Comparison of ENCODE assay signal across 34 cellular contexts in genomic region chr7:8549043-8549442, GRCh38.
A peak's percentile ranks its signal among the peaks of the same experiment; 100 is the strongest.
DNase-seq lines count a peak whose midpoint lies in the region; ATAC-seq and TF ChIP-seq lines count a peak whose summit lies in the region.
"Had no signal": no experiment of that assay in that cellular context is flagged by ENCODE, and none has a peak within 500 bp of the region (broad histone marks: within the 10 kb centered on the region; RNA-seq: fewer than 3 reads in every experiment).

No MANE protein-coding gene starts in this region.

- H3K27ac ChIP-seq in SK-N-SH (ENCODE audit: low read depth in 2 of 2, low read length in 1 of 2): peak overlapping the region in 1 of 2 experiments; percentile 16; a peak in 2 of 4 replicates
- H3K27ac ChIP-seq: 22Rv1; A549; BLaER1; BLaER1 treated with 17β-estradiol and CSF1 and Interleukin-3, amounts not matched to agents 10 nM and 100 nM; C4-2B had no signal

- H3K4me3 ChIP-seq in BE2C (ENCODE audit: low read depth, low read length) (peak overlapping the region; percentile 11; the same call in 1 of the 2 replicates), SK-N-SH (ENCODE audit: low read depth in 2 of 2, low read length in 1 of 2) (no peak overlapping the region), foreskin fibroblast (ENCODE audit: low read depth in 1 of 2, low read length in 2 of 2) (no peak overlapping the region)
- H3K4me3 ChIP-seq: A549; BLaER1; BLaER1 treated with 17β-estradiol and CSF1 and Interleukin-3, amounts not matched to agents 10 nM and 100 nM had no signal

- DNase-seq in BE2C (peak; percentile 19), SK-N-DZ (ENCODE audit: low spot score) (peak; percentile 72), SK-N-SH (no peak), NCI-H510A treated with DMSO at 0.1 percent for 48 hours (lab: John Stamatoyannopoulos, UW) (no peak), foreskin fibroblast (no peak)
- no peak for DNase-seq in activated T-cell treated with anti-CD3 and anti-CD28 coated beads, Interleukin-2, amount 50 U/mL, for 24 hours
- no peak for DNase-seq in effector memory CD8-positive, alpha-beta T cell
- DNase-seq: 8988T; ACHN; AML-193; C1 segment of cervical spinal cord; Caco-2; Calu3; CD4-positive, alpha-beta memory T cell; CD4-positive, alpha-beta T cell; CD4-positive, CD25-positive, alpha-beta regulatory T cell; CD8-positive, alpha-beta memory T cell; CD8-positive, alpha-beta T cell; COR-L47; DMS 273 treated with DMSO at 0.1 percent for 48 hours; DMS153; DMS53; DMS79; DMS79 treated with DMSO at 0.1 percent for 48 hours; DND-41; EL had no signal

- H2AFZ ChIP-seq in SK-N-SH (ENCODE audit: low read depth): no peak overlapping the region

- H3K27me3 ChIP-seq in BE2C: no peaks in the 10 kb centered on the region
- no peaks in the 10 kb centered on the region for H3K27me3 ChIP-seq in SK-N-SH (ENCODE audit: insufficient read depth)
- H3K27me3 ChIP-seq: BLaER1; BLaER1 treated with 17β-estradiol and CSF1 and Interleukin-3, amounts not matched to agents 10 nM and 100 nM had no signal

- no peaks in the 10 kb centered on the region for H3K9me2 ChIP-seq in SK-N-SH

- 5% methylated on average over 3 of the region's 3 CpGs for WGBS in SK-N-SH (ENCODE audit: low lambda C conversion rate)

- no peak overlapping the region for H3K9ac ChIP-seq in SK-N-SH
- H3K9ac ChIP-seq: BLaER1; BLaER1 treated with 17β-estradiol and CSF1 and Interleukin-3, amounts not matched to agents 10 nM and 100 nM had no signal

- no peak overlapping the region for H3K4me2 ChIP-seq in SK-N-SH
- H3K4me2 ChIP-seq: A549; BLaER1; BLaER1 treated with 17β-estradiol and CSF1 and Interleukin-3, amounts not matched to agents 10 nM and 100 nM had no signal

- CTCF ChIA-PET in SK-N-SH (lab: Yijun Ruan, JAX): interaction anchor here (1.2 to 3.3 kb wide), 3 partner anchors 11 to 13 kb away, joined by 3 to 10 read pairs (median 4); no protein-coding TSS in a partner anchor

- TF ChIP-seq CTCF in BE2C (IDR thresholded peaks at IDR 0.05; ENCODE audit: low read depth, low read length): no peak
- no peak for TF ChIP-seq CTCF in SK-N-SH (IDR thresholded peaks at IDR 0.05)
- TF ChIP-seq CTCF in foreskin fibroblast (IDR thresholded peaks at IDR 0.05; ENCODE audit: low read depth, low read length): no peak

- H3K79me2 ChIP-seq in SK-N-SH (ENCODE audit: insufficient read depth): no peaks in the 10 kb centered on the region

- POLR2A ChIA-PET in SK-N-SH (lab: Yijun Ruan, JAX): no interaction called here

- H3K4me3 Mint-ChIP-seq in activated T-cell treated with anti-CD3 and anti-CD28 coated beads, Interleukin-2, amount 50 U/mL, for 24 hours: no peak overlapping the region
- H3K4me3 Mint-ChIP-seq in effector memory CD8-positive, alpha-beta T cell: no peak overlapping the region
- H3K4me3 Mint-ChIP-seq: B cell; CD14-positive monocyte; CD4-positive, alpha-beta memory T cell; CD4-positive, alpha-beta T cell; CD4-positive, CD25-positive, alpha-beta regulatory T cell; CD8-positive, alpha-beta memory T cell; CD8-positive, alpha-beta T cell had no signal

- no peaks in the 10 kb centered on the region for H3K36me3 Mint-ChIP-seq in activated T-cell treated with anti-CD3 and anti-CD28 coated beads, Interleukin-2, amount 50 U/mL, for 24 hours (ENCODE audit: low read depth)
- H3K36me3 Mint-ChIP-seq in effector memory CD8-positive, alpha-beta T cell (ENCODE audit: insufficient read depth): no peaks in the 10 kb centered on the region
- H3K36me3 Mint-ChIP-seq: CD14-positive monocyte; CD4-positive, alpha-beta memory T cell; CD4-positive, CD25-positive, alpha-beta regulatory T cell; CD8-positive, alpha-beta memory T cell; CD8-positive, alpha-beta T cell had no signal

- H3K27me3 Mint-ChIP-seq in activated T-cell treated with anti-CD3 and anti-CD28 coated beads, Interleukin-2, amount 50 U/mL, for 24 hours: no peaks in the 10 kb centered on the region
- no peaks in the 10 kb centered on the region for H3K27me3 Mint-ChIP-seq in effector memory CD8-positive, alpha-beta T cell
- H3K27me3 Mint-ChIP-seq: B cell; CD4-positive, alpha-beta memory T cell; CD4-positive, alpha-beta T cell; CD8-positive, alpha-beta memory T cell had no signal

- no peaks in the 10 kb centered on the region for H3K4me1 Mint-ChIP-seq in activated T-cell treated with anti-CD3 and anti-CD28 coated beads, Interleukin-2, amount 50 U/mL, for 24 hours (ENCODE audit: low read depth)
- no peaks in the 10 kb centered on the region for H3K4me1 Mint-ChIP-seq in effector memory CD8-positive, alpha-beta T cell (ENCODE audit: low read depth in 2 of 2)
- H3K4me1 Mint-ChIP-seq: B cell; CD14-positive monocyte; CD4-positive, alpha-beta memory T cell; CD4-positive, CD25-positive, alpha-beta regulatory T cell; CD8-positive, alpha-beta memory T cell had no signal

- peak; percentile 13; the same call in 1 of the 2 replicates for TF ChIP-seq RAD21 in SK-N-SH (IDR thresholded peaks at IDR 0.05; ENCODE audit: low read length)

- TF ChIP-seq EP300 in SK-N-SH (IDR thresholded peaks at IDR 0.05; ENCODE audit: borderline replicate concordance in 1 of 2, low read depth in 1 of 2, low read length in 1 of 2): peak in 1 of 2 experiments; percentile 89; a peak in 2 of 4 replicates

- ATAC-seq in SK-N-SH treated with all-trans-retinoic acid at 6 μM for 48 hours: no peak
- no peak for ATAC-seq in effector memory CD8-positive, alpha-beta T cell (replicated peaks)
- ATAC-seq: A549; CD8-positive, alpha-beta T cell had no signal

- H3F3A ChIP-seq in SK-N-SH (replicated peaks; ENCODE audit: insufficient read depth): no peaks in the 10 kb centered on the region

- H3K4me1 ChIP-seq in BE2C: peaks cover 25% of the 10 kb centered on the region
- H3K4me1 ChIP-seq in SK-N-SH (ENCODE audit: control insufficient read depth in 1 of 2, insufficient read depth in 2 of 2, low read depth in 1 of 2, low read length in 1 of 2): peaks cover 0 to 24% of the 10 kb centered on the region in 2 experiments; a peak in 2 of 4 replicates
- H3K4me1 ChIP-seq: A549, BLaER1, Caco-2 had no signal

- H3K27ac Mint-ChIP-seq in activated T-cell treated with anti-CD3 and anti-CD28 coated beads, Interleukin-2, amount 50 U/mL, for 24 hours: no peak overlapping the region
- no peak overlapping the region for H3K27ac Mint-ChIP-seq in effector memory CD8-positive, alpha-beta T cell
- H3K27ac Mint-ChIP-seq: B cell; CD14-positive monocyte; CD4-positive, alpha-beta memory T cell; CD4-positive, alpha-beta T cell; CD4-positive, CD25-positive, alpha-beta regulatory T cell; CD8-positive, alpha-beta memory T cell; CD8-positive, alpha-beta T cell had no signal

- H3K36me3 ChIP-seq in BE2C: no peaks in the 10 kb centered on the region
- H3K36me3 ChIP-seq in SK-N-SH (replicated peaks in 1 of 2; ENCODE audit: control insufficient read depth in 1 of 2, insufficient read depth in 2 of 2, low read length in 1 of 2): no peaks in the 10 kb centered on the region
- H3K36me3 ChIP-seq: BLaER1; BLaER1 treated with 17β-estradiol and CSF1 and Interleukin-3, amounts not matched to agents 10 nM and 100 nM had no signal

- no peaks in the 10 kb centered on the region for H3K9me3 ChIP-seq in BE2C
- peaks cover 7% of the 10 kb centered on the region; the same call in 1 of the 2 replicates for H3K9me3 ChIP-seq in SK-N-SH
- H3K9me3 ChIP-seq: A549; BLaER1; BLaER1 treated with 17β-estradiol and CSF1 and Interleukin-3, amounts not matched to agents 10 nM and 100 nM; Caco-2 had no signal

- H4K20me1 ChIP-seq in SK-N-SH (ENCODE audit: insufficient read depth): no peaks in the 10 kb centered on the region
- H4K20me1 ChIP-seq: BLaER1; BLaER1 treated with 17β-estradiol and CSF1 and Interleukin-3, amounts not matched to agents 10 nM and 100 nM had no signal

- no peaks in the 10 kb centered on the region for H3K9me3 Mint-ChIP-seq in activated T-cell treated with anti-CD3 and anti-CD28 coated beads, Interleukin-2, amount 50 U/mL, for 24 hours
- H3K9me3 Mint-ChIP-seq in effector memory CD8-positive, alpha-beta T cell: peaks cover 0 to 2% of the 10 kb centered on the region in 2 donors
- H3K9me3 Mint-ChIP-seq: CD4-positive, alpha-beta T cell; CD4-positive, CD25-positive, alpha-beta regulatory T cell had no signal

TF ChIP-seq in SK-N-SH, 30 proteins besides CTCF, POLR2A, EP300 and RAD21 (continues in another document):
- TF ChIP-seq IRF3 (IDR thresholded peaks at IDR 0.05; ENCODE audit: low read depth, low read length) (no peak), GATA2 (CRISPR knock-in tag; IDR thresholded peaks at IDR 0.05) (peak; percentile 85), RXRA (IDR thresholded peaks at IDR 0.05; ENCODE audit: borderline replicate concordance, low read depth) (no peak), RCOR1 (IDR thresholded peaks at IDR 0.05; ENCODE audit: low read length) (peak; percentile 86)

TF ChIP-seq in SK-N-SH treated with all-trans-retinoic acid at 6 μM for 48 hours, 23 proteins besides CTCF, POLR2A, EP300 and RAD21 (continues in another document):
- TF ChIP-seq RARB (CRISPR knock-in tag; IDR thresholded peaks at IDR 0.05): no peak
- no peak for TF ChIP-seq POU6F1 (CRISPR knock-in tag; IDR thresholded peaks at IDR 0.05; ENCODE audit: borderline replicate concordance, low read depth)
- TF ChIP-seq PPARA (CRISPR knock-in tag; IDR thresholded peaks at IDR 0.05; ENCODE audit: borderline replicate concordance): no peak
- no peak for TF ChIP-seq CSDC2 (CRISPR knock-in tag; IDR thresholded peaks at IDR 0.05)

Comparison
In these comparisons a context has a peak if more than half of its experiments do, and no peak if none do; other contexts are left out.
1. DNase-seq: peak in BE2C (single experiment) and SK-N-DZ (single experiment); none in SK-N-SH (single experiment), activated T-cell treated with anti-CD3 and anti-CD28 coated beads, Interleukin-2, amount 50 U/mL, for 24 hours (single experiment), NCI-H510A treated with DMSO at 0.1 percent for 48 hours (single experiment), effector memory CD8-positive, alpha-beta T cell (0 of 3) and foreskin fibroblast (0 of 2).